Comparison of ENCODE assay signal across 1 cellular context in the genomic region with DNA sequence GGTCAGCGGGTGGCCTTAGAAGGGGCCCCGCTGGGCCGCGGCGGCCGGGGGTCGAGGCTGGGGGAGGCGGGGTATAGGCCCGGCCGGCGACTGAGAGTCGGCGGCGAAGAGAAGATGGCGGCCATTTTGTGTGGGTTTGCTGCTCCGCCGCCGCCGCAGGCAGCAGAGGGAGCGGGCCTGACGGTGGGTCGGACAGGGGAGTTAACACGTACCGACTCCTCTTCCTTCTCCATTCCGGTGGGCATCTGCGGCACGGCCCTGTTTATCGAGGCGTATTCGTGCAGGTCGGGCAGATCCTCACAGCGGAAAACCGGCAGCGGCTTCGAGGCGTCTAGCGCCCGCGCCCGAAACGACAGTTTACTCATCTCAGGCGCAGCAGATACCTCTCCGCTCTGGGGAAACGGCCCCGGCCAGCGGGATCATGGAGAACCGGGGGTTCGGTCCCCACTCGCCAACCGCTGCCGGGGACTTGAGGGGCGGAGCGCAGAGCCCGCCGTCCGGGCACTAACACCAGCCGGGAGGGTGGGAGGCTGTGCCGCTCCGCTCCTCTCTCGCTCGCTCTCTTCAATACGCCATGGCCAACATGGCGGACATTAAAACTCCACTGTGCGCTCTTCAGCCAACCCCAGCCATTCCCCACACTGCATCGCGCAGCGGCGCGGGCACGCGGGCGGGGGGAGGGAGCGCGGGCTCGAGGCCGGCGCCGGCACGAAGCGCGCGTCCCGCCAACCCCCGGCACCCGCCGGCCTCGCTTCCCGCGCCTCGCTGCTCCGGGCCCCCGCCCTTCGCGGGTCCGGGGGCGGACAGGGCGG.
TF ChIP-seq lines count a peak whose summit lies in the region.

A gene with protein sequence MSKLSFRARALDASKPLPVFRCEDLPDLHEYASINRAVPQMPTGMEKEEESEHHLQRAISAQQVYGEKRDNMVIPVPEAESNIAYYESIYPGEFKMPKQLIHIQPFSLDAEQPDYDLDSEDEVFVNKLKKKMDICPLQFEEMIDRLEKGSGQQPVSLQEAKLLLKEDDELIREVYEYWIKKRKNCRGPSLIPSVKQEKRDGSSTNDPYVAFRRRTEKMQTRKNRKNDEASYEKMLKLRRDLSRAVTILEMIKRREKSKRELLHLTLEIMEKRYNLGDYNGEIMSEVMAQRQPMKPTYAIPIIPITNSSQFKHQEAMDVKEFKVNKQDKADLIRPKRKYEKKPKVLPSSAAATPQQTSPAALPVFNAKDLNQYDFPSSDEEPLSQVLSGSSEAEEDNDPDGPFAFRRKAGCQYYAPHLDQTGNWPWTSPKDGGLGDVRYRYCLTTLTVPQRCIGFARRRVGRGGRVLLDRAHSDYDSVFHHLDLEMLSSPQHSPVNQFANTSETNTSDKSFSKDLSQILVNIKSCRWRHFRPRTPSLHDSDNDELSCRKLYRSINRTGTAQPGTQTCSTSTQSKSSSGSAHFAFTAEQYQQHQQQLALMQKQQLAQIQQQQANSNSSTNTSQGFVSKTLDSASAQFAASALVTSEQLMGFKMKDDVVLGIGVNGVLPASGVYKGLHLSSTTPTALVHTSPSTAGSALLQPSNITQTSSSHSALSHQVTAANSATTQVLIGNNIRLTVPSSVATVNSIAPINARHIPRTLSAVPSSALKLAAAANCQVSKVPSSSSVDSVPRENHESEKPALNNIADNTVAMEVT (minus strand): TSS at position 608 of the 812 bp plus-strand sequence. CDS start 243 bp downstream, at position 365.

TF ChIP-seq in HCT116, 20 proteins besides CTCF, POLR2A, EP300 and RAD21:
- TF ChIP-seq, protein P1, sequence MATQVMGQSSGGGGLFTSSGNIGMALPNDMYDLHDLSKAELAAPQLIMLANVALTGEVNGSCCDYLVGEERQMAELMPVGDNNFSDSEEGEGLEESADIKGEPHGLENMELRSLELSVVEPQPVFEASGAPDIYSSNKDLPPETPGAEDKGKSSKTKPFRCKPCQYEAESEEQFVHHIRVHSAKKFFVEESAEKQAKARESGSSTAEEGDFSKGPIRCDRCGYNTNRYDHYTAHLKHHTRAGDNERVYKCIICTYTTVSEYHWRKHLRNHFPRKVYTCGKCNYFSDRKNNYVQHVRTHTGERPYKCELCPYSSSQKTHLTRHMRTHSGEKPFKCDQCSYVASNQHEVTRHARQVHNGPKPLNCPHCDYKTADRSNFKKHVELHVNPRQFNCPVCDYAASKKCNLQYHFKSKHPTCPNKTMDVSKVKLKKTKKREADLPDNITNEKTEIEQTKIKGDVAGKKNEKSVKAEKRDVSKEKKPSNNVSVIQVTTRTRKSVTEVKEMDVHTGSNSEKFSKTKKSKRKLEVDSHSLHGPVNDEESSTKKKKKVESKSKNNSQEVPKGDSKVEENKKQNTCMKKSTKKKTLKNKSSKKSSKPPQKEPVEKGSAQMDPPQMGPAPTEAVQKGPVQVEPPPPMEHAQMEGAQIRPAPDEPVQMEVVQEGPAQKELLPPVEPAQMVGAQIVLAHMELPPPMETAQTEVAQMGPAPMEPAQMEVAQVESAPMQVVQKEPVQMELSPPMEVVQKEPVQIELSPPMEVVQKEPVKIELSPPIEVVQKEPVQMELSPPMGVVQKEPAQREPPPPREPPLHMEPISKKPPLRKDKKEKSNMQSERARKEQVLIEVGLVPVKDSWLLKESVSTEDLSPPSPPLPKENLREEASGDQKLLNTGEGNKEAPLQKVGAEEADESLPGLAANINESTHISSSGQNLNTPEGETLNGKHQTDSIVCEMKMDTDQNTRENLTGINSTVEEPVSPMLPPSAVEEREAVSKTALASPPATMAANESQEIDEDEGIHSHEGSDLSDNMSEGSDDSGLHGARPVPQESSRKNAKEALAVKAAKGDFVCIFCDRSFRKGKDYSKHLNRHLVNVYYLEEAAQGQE (IDR thresholded peaks at IDR 0.05; ENCODE audit: low read depth) = no peak
- TF ChIP-seq EGR1 (IDR thresholded peaks at IDR 0.05; ENCODE audit: low read depth) (peak; percentile 79; the same call in 1 of the 2 replicates), POLR2AphosphoS5 (IDR thresholded peaks at IDR 0.05; ENCODE audit: low read depth, low read length) (peak; percentile 91), CBX3 (IDR thresholded peaks at IDR 0.05; ENCODE audit: low read depth) (no peak), EZH2phosphoT487 (IDR thresholded peaks at IDR 0.05; ENCODE audit: borderline replicate concordance) (no peak), EZH2 (IDR thresholded peaks at IDR 0.05) (no peak), FOSL1 (IDR thresholded peaks at IDR 0.05; ENCODE audit: low read depth) (no peak), ZNF274 (IDR thresholded peaks at IDR 0.05; ENCODE audit: low read depth, low read length) (no peak), CEBPB (IDR thresholded peaks at IDR 0.05; ENCODE audit: low read depth) (no peak), TCF7L2 (IDR thresholded peaks at IDR 0.05; ENCODE audit: borderline replicate concordance, extremely low read depth, insufficient read depth, insufficient read length) (peak; percentile 0), SRF (IDR thresholded peaks at IDR 0.05; ENCODE audit: low read depth) (no peak), ELF1 (IDR thresholded peaks at IDR 0.05; ENCODE audit: borderline replicate concordance, low read depth) (no peak), YY1 (IDR thresholded peaks at IDR 0.05; ENCODE audit: extremely low read depth, insufficient replicate concordance, low read depth, low read length) (peak; percentile 97), SP1 (IDR thresholded peaks at IDR 0.05; ENCODE audit: low read depth) (no peak), SIN3A (IDR thresholded peaks at IDR 0.05; ENCODE audit: low read depth) (peak; percentile 47; the same call in 1 of the 2 replicates), ZFX (IDR thresholded peaks at IDR 0.05) (peak; percentile 65), JUND (IDR thresholded peaks at IDR 0.05) (no peak)
- TF ChIP-seq, protein P2, sequence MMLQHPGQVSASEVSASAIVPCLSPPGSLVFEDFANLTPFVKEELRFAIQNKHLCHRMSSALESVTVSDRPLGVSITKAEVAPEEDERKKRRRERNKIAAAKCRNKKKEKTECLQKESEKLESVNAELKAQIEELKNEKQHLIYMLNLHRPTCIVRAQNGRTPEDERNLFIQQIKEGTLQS (IDR thresholded peaks at IDR 0.05) = no peak
- TF ChIP-seq, protein P3, sequence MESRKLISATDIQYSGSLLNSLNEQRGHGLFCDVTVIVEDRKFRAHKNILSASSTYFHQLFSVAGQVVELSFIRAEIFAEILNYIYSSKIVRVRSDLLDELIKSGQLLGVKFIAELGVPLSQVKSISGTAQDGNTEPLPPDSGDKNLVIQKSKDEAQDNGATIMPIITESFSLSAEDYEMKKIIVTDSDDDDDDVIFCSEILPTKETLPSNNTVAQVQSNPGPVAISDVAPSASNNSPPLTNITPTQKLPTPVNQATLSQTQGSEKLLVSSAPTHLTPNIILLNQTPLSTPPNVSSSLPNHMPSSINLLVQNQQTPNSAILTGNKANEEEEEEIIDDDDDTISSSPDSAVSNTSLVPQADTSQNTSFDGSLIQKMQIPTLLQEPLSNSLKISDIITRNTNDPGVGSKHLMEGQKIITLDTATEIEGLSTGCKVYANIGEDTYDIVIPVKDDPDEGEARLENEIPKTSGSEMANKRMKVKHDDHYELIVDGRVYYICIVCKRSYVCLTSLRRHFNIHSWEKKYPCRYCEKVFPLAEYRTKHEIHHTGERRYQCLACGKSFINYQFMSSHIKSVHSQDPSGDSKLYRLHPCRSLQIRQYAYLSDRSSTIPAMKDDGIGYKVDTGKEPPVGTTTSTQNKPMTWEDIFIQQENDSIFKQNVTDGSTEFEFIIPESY (IDR thresholded peaks at IDR 0.05; ENCODE audit: extremely low read depth, insufficient replicate concordance, low read length) = no peak
- TF ChIP-seq, protein P4, sequence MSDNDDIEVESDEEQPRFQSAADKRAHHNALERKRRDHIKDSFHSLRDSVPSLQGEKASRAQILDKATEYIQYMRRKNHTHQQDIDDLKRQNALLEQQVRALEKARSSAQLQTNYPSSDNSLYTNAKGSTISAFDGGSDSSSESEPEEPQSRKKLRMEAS (IDR thresholded peaks at IDR 0.05) = peak; percentile 87
